Comparison of ENCODE assay signal across 29 cellular contexts in the genomic region with DNA sequence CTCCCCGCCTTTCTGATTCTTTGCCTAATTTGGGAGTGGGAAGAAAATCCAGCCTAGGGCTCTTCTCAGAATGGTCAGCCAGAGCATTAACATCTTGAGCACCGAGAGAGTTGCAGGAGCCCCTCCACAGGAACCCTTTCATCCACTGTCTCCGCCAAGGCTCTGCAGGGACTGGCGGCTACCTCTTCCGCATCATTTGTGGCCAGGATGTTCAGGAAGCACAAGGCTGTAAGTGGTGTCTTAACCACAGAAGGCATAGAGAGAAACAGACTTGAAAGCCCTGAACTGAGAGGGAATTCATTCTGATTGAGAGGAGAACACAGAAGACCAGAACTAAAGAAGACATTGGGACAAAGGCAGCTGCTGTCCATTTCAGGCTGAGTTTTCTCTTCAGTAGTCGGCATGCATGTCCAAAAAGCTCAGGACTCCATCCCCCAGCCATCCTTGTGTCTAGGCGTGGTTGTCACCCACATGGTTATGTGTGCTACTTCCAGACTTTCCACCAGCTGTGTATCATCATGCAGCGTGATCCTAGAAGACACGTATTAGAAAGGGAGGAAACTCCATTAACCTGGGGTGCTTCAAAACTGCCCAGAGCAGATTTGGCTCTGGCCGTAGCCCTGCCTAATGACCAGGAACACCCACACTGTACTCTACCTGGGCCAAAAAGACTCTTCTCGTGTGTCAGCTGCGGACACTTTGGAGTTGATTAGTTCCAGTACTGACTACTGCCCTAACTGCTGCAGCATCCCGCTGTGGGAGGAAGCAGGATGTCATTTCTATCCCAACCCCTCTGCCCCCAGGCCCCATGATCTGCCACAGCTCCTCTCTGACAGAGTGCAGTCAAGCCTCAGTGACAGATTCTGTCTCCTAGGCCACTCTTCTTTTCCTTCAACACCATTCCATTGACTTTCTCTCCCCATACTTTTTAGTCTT.
A peak's percentile ranks its signal among the peaks of the same experiment; 100 is the strongest.
DNase-seq lines count a peak whose midpoint lies in the region; ATAC-seq and TF ChIP-seq lines count a peak whose summit lies in the region.
"Had no signal": no experiment of that assay in that cellular context is flagged by ENCODE, and none has a peak within 500 bp of the region (broad histone marks: within the 10 kb centered on the region; RNA-seq: fewer than 3 reads in every experiment).

No MANE protein-coding gene starts in this region.

- no peaks in the 10 kb centered on the region for H4K20me1 ChIP-seq in SK-N-SH (ENCODE audit: insufficient read depth)

- no peak for TF ChIP-seq RAD21 in SK-N-SH (IDR thresholded peaks at IDR 0.05; ENCODE audit: low read length)

- H3K9ac ChIP-seq in SK-N-SH: no peak overlapping the region

- no peaks in the 10 kb centered on the region for H3K27me3 ChIP-seq in SK-N-SH (ENCODE audit: insufficient read depth)
- H3K27me3 ChIP-seq: colonic mucosa, MG63, right lobe of liver, stomach, thyroid gland, uterus had no signal

- no peaks in the 10 kb centered on the region for H3K9me3 ChIP-seq in SK-N-SH
- H3K9me3 ChIP-seq: colonic mucosa, MG63, right lobe of liver, stomach, thyroid gland, uterus had no signal

- H2AFZ ChIP-seq in SK-N-SH (ENCODE audit: low read depth): no peak overlapping the region

- POLR2A ChIA-PET in SK-N-SH (lab: Yijun Ruan, JAX): no interaction called here
- POLR2A ChIA-PET in naive thymus-derived CD8-positive, alpha-beta T cell (lab: Charles Lee): no interaction called here

- ATAC-seq in SK-N-SH treated with all-trans-retinoic acid at 6 μM for 48 hours: no peak
- ATAC-seq in naive thymus-derived CD8-positive, alpha-beta T cell: no peak
- ATAC-seq in HG03457 (IDR thresholded peaks at IDR 0.05; ENCODE audit: unreplicated experiment): no peak
- ATAC-seq: activated CD4-positive, CD25-positive, alpha-beta regulatory T cell treated with anti-CD3 and anti-CD28 coated beads, Interleukin-2, amount 50 U/mL, for 24 hours; right lobe of liver had no signal

- no peak for TF ChIP-seq EP300 in SK-N-SH (IDR thresholded peaks at IDR 0.05; ENCODE audit: borderline replicate concordance in 1 of 2, low read depth in 1 of 2, low read length in 1 of 2)

- H3K27ac Mint-ChIP-seq in naive thymus-derived CD8-positive, alpha-beta T cell: no peak overlapping the region
- H3K27ac Mint-ChIP-seq: activated naive CD4-positive, alpha-beta T cell treated with anti-CD3 and anti-CD28 coated beads, Interleukin-2, amount 50 U/mL, for 72 hours; memory B cell; progenitor cell of endocrine pancreas; T-helper 1 cell treated with Interleukin-12 subunit alpha and Interleukin-12 subunit beta and Interleukin-4 antibody, amounts not matched to agents 30 μg/mL and 1 μg/mL, for 36 hours had no signal

- H3K27ac ChIP-seq in SK-N-SH (ENCODE audit: low read depth in 2 of 2, low read length in 1 of 2): no peak overlapping the region
- H3K27ac ChIP-seq: colonic mucosa, right lobe of liver, RWPE1, stomach, thyroid gland, uterus had no signal

- H3K27me3 Mint-ChIP-seq in naive thymus-derived CD8-positive, alpha-beta T cell: peaks cover 0 to 6% (median 0%) of the 10 kb centered on the region in 5 donors

- TF ChIP-seq CTCF in SK-N-SH (IDR thresholded peaks at IDR 0.05): no peak

- no peaks in the 10 kb centered on the region for H3F3A ChIP-seq in SK-N-SH (replicated peaks; ENCODE audit: insufficient read depth)

- peaks cover 0 to 2% of the 10 kb centered on the region in 2 experiments; a peak in 1 of 4 replicates for H3K4me1 ChIP-seq in SK-N-SH (ENCODE audit: control insufficient read depth in 1 of 2, insufficient read depth in 2 of 2, low read depth in 1 of 2, low read length in 1 of 2)
- H3K4me1 ChIP-seq: colonic mucosa, right lobe of liver, stomach, thyroid gland, uterus had no signal

- H3K36me3 ChIP-seq in SK-N-SH (replicated peaks in 1 of 2; ENCODE audit: control insufficient read depth in 1 of 2, insufficient read depth in 2 of 2, low read length in 1 of 2): no peaks in the 10 kb centered on the region
- H3K36me3 ChIP-seq: colonic mucosa, MG63, right lobe of liver, stomach, thyroid gland, uterus had no signal

- no peaks in the 10 kb centered on the region for H3K36me3 Mint-ChIP-seq in naive thymus-derived CD8-positive, alpha-beta T cell
- H3K36me3 Mint-ChIP-seq: activated naive CD4-positive, alpha-beta T cell treated with anti-CD3 and anti-CD28 coated beads, Interleukin-2, amount 50 U/mL, for 72 hours; memory B cell had no signal

- WGBS in SK-N-SH (ENCODE audit: low lambda C conversion rate): 79% methylated on average over 10 of the region's 13 CpGs

- H3K4me2 ChIP-seq in SK-N-SH: no peak overlapping the region

- no peaks in the 10 kb centered on the region for H3K4me1 Mint-ChIP-seq in naive thymus-derived CD8-positive, alpha-beta T cell
- H3K4me1 Mint-ChIP-seq: memory B cell had no signal

- H3K9me2 ChIP-seq in SK-N-SH: no peaks in the 10 kb centered on the region

- no peak overlapping the region for H3K4me3 ChIP-seq in SK-N-SH (ENCODE audit: low read depth in 2 of 2, low read length in 1 of 2)
- H3K4me3 ChIP-seq: colonic mucosa, MG63, right lobe of liver, stomach, thyroid gland, uterus had no signal

- H3K4me3 Mint-ChIP-seq in naive thymus-derived CD8-positive, alpha-beta T cell: peak overlapping the region in 1 of 10 donors; percentile 50
- H3K4me3 Mint-ChIP-seq: memory B cell; T-helper 1 cell treated with Interleukin-12 subunit alpha and Interleukin-12 subunit beta and Interleukin-4 antibody, amounts not matched to agents 30 μg/mL and 1 μg/mL, for 36 hours had no signal

- DNase-seq in SK-N-SH (peak; percentile 28), NOMO-1 (lab: John Stamatoyannopoulos, UW; ENCODE audit: unreplicated experiment in 2 of 2) (peak; percentile 75 to 79), cerebellar cortex (ENCODE audit: low spot score) (peak; percentile 90), pons (ENCODE audit: low spot score) (peak; percentile 57), amniotic stem cell (lab: John Stamatoyannopoulos, UW) (no peak)
- no peak for DNase-seq in naive thymus-derived CD8-positive, alpha-beta T cell
- DNase-seq: 8988T; activated CD4-positive, alpha-beta T cell treated with anti-CD3 and anti-CD28 coated beads, Interleukin-2, amount 50 U/mL, for 48 hours; activated CD8-positive, alpha-beta memory T cell treated with anti-CD3 and anti-CD28 coated beads, Interleukin-2, amount 50 U/mL, for 48 hours; colonic mucosa; effector CD4-positive, alpha-beta T cell; hippocampal formation; KBM-7; MG63; NCI-H1417 treated with DMSO at 0.1 percent for 48 hours; NCI-H2081 treated with DMSO at 0.1 percent for 48 hours; NCI-H748 treated with DMSO at 0.1 percent for 48 hours; right lobe of liver; stomach; thyroid gland; uterus had no signal

- CTCF ChIA-PET in SK-N-SH (lab: Yijun Ruan, JAX): interaction anchor here (0.7 kb wide), 1 partner anchor 421 kb away, joined by 3 read pairs; no protein-coding TSS in a partner anchor

- H3K79me2 ChIP-seq in SK-N-SH (ENCODE audit: insufficient read depth): no peaks in the 10 kb centered on the region

- peaks cover 0 to 10% (median 2%) of the 10 kb centered on the region in 9 donors for H3K9me3 Mint-ChIP-seq in naive thymus-derived CD8-positive, alpha-beta T cell

TF ChIP-seq in SK-N-SH, 30 proteins besides CTCF, POLR2A, EP300 and RAD21:
- TF ChIP-seq POLR2AphosphoS5 (IDR thresholded peaks at IDR 0.05; ENCODE audit: low read depth, low read length): no peak
- no peak for TF ChIP-seq FOXM1 (IDR thresholded peaks at IDR 0.05; ENCODE audit: low read depth)
- TF ChIP-seq MXI1 (IDR thresholded peaks at IDR 0.05; ENCODE audit: low read depth, low read length): no peak
- TF ChIP-seq NRF1 (IDR thresholded peaks at IDR 0.05; ENCODE audit: low read depth, low read length): no peak
- TF ChIP-seq, protein P1, sequence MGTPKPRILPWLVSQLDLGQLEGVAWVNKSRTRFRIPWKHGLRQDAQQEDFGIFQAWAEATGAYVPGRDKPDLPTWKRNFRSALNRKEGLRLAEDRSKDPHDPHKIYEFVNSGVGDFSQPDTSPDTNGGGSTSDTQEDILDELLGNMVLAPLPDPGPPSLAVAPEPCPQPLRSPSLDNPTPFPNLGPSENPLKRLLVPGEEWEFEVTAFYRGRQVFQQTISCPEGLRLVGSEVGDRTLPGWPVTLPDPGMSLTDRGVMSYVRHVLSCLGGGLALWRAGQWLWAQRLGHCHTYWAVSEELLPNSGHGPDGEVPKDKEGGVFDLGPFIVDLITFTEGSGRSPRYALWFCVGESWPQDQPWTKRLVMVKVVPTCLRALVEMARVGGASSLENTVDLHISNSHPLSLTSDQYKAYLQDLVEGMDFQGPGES (IDR thresholded peaks at IDR 0.05; ENCODE audit: low read depth, low read length): no peak
- TF ChIP-seq TAF1 (IDR thresholded peaks at IDR 0.05; ENCODE audit: borderline replicate concordance, low read depth, low read length): no peak
TF ChIP-seq in SK-N-SH: peak in this region for 0.

TF ChIP-seq in SK-N-SH treated with all-trans-retinoic acid at 6 μM for 48 hours, 23 proteins besides CTCF, POLR2A, EP300 and RAD21:
- TF ChIP-seq ISL1 (CRISPR knock-in tag; IDR thresholded peaks at IDR 0.05) (no peak), RARB (CRISPR knock-in tag; IDR thresholded peaks at IDR 0.05) (no peak), BACH2 (CRISPR knock-in tag; IDR thresholded peaks at IDR 0.05; ENCODE audit: borderline replicate concordance) (no peak)
- TF ChIP-seq, protein P2, sequence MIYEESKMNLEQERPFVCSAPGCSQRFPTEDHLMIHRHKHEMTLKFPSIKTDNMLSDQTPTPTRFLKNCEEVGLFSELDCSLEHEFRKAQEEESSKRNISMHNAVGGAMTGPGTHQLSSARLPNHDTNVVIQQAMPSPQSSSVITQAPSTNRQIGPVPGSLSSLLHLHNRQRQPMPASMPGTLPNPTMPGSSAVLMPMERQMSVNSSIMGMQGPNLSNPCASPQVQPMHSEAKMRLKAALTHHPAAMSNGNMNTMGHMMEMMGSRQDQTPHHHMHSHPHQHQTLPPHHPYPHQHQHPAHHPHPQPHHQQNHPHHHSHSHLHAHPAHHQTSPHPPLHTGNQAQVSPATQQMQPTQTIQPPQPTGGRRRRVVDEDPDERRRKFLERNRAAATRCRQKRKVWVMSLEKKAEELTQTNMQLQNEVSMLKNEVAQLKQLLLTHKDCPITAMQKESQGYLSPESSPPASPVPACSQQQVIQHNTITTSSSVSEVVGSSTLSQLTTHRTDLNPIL (CRISPR knock-in tag; IDR thresholded peaks at IDR 0.05; ENCODE audit: low read depth): no peak
- TF ChIP-seq, protein P3, sequence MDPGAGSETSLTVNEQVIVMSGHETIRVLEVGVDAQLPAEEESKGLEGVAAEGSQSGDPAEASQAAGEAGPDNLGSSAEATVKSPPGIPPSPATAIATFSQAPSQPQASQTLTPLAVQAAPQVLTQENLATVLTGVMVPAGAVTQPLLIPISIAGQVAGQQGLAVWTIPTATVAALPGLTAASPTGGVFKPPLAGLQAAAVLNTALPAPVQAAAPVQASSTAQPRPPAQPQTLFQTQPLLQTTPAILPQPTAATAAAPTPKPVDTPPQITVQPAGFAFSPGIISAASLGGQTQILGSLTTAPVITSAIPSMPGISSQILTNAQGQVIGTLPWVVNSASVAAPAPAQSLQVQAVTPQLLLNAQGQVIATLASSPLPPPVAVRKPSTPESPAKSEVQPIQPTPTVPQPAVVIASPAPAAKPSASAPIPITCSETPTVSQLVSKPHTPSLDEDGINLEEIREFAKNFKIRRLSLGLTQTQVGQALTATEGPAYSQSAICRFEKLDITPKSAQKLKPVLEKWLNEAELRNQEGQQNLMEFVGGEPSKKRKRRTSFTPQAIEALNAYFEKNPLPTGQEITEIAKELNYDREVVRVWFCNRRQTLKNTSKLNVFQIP (CRISPR knock-in tag; IDR thresholded peaks at IDR 0.05; ENCODE audit: borderline replicate concordance, low read depth): no peak

Comparison
In these comparisons a context has a peak if more than half of its experiments do, and no peak if none do; other contexts are left out.
1. DNase-seq: peak in SK-N-SH (single experiment), NOMO-1 (2 of 2), cerebellar cortex (single experiment) and pons (single experiment); none in naive thymus-derived CD8-positive, alpha-beta T cell (0 of 10) and amniotic stem cell (single experiment).